Comparison of ENCODE assay signal across 8 cellular contexts in genomic region chr7:74306737-74307469, GRCh38. TPM values are rescaled to one million over a fixed set of nuclear protein-coding genes. Genes with fewer than 3 reads are reported as not detected.
A peak's percentile ranks its signal among the peaks of the same experiment; 100 is the strongest.
DNase-seq lines count a peak whose midpoint lies in the region; ATAC-seq and TF ChIP-seq lines count a peak whose summit lies in the region.

No MANE protein-coding gene starts in this region.

- H3K36me3 Mint-ChIP-seq in activated naive CD4-positive, alpha-beta T cell treated with anti-CD3 and anti-CD28 coated beads for 36 hours (ENCODE audit: low read depth): no peaks in the 10 kb centered on the region
- H3K36me3 Mint-ChIP-seq in activated T-helper 17 cell treated with anti-CD3 and anti-CD28 coated beads, Interleukin-2, amount 50 U/mL, for 72 hours (ENCODE audit: low read depth): no peaks in the 10 kb centered on the region

- H3K4me3 Mint-ChIP-seq in activated naive CD4-positive, alpha-beta T cell treated with anti-CD3 and anti-CD28 coated beads for 36 hours: no peak overlapping the region
- H3K4me3 Mint-ChIP-seq in activated T-helper 17 cell treated with anti-CD3 and anti-CD28 coated beads, Interleukin-2, amount 50 U/mL, for 72 hours: peak overlapping the region; percentile 28

- H3K4me3 ChIP-seq in heart right ventricle (peak overlapping the region in 8 of 10 donors; percentile 10 to 34 (median 22)), gastrocnemius medialis (peak overlapping the region in 3 of 4 donors; percentile 22 to 34 (median 30))

- no peaks in the 10 kb centered on the region for H3K9me3 Mint-ChIP-seq in activated naive CD4-positive, alpha-beta T cell treated with anti-CD3 and anti-CD28 coated beads for 36 hours
- H3K9me3 Mint-ChIP-seq in activated T-helper 17 cell treated with anti-CD3 and anti-CD28 coated beads, Interleukin-2, amount 50 U/mL, for 72 hours: no peaks in the 10 kb centered on the region

- H3K4me1 Mint-ChIP-seq in activated naive CD4-positive, alpha-beta T cell treated with anti-CD3 and anti-CD28 coated beads for 36 hours (ENCODE audit: low read depth): peaks cover 14% of the 10 kb centered on the region
- H3K4me1 Mint-ChIP-seq in activated T-helper 17 cell treated with anti-CD3 and anti-CD28 coated beads, Interleukin-2, amount 50 U/mL, for 72 hours: peaks cover 5% of the 10 kb centered on the region

- H3K4me1 ChIP-seq in heart right ventricle: peaks cover 12 to 34% (median 20%) of the 10 kb centered on the region in 9 donors
- peaks cover 7 to 10% of the 10 kb centered on the region in 2 donors for H3K4me1 ChIP-seq in gastrocnemius medialis

- CTCF ChIA-PET in activated naive CD4-positive, alpha-beta T cell treated with anti-CD3 and anti-CD28 coated beads for 36 hours (lab: Charles Lee): no interaction called here

- H3K27ac ChIP-seq in heart right ventricle (peak overlapping the region in 5 of 10 donors; percentile 9 to 60 (median 39)), gastrocnemius medialis (peak overlapping the region in 2 of 4 donors; percentile 29 to 39)

- H3K9me3 ChIP-seq in heart right ventricle: no peaks in the 10 kb centered on the region
- no peaks in the 10 kb centered on the region for H3K9me3 ChIP-seq in gastrocnemius medialis

- no peaks in the 10 kb centered on the region for H3K36me3 ChIP-seq in heart right ventricle
- H3K36me3 ChIP-seq in gastrocnemius medialis: no peaks in the 10 kb centered on the region

- TF ChIP-seq CTCF in heart right ventricle (IDR thresholded peaks at IDR 0.05) (no peak), gastrocnemius medialis (IDR thresholded peaks at IDR 0.05 in 4 of 5, conservative IDR thresholded peaks at IDR 0.05 in 1 of 5) (no peak)

- no peak overlapping the region for H3K27ac Mint-ChIP-seq in activated naive CD4-positive, alpha-beta T cell treated with anti-CD3 and anti-CD28 coated beads for 36 hours
- no peak overlapping the region for H3K27ac Mint-ChIP-seq in activated T-helper 17 cell treated with anti-CD3 and anti-CD28 coated beads, Interleukin-2, amount 50 U/mL, for 72 hours

- ATAC-seq in activated T-helper 17 cell treated with anti-CD3 and anti-CD28 coated beads, Interleukin-2, amount 50 U/mL, for 72 hours (replicated peaks): peak; percentile 82
- ATAC-seq in heart right ventricle: peak; percentile 61 to 91 (median 83)
- ATAC-seq in gastrocnemius medialis: peak in 1 of 2 donors; percentile 33
- no peak for ATAC-seq in GM19324 (IDR thresholded peaks at IDR 0.05; ENCODE audit: low FRiP score, unreplicated experiment)
- no peak for ATAC-seq in GM19328 (IDR thresholded peaks at IDR 0.05; ENCODE audit: unreplicated experiment)

- no peak for TF ChIP-seq POLR2A in gastrocnemius medialis (IDR thresholded peaks at IDR 0.05)

- H3K27me3 ChIP-seq in heart right ventricle (peaks cover 0 to 11% (median 0%) of the 10 kb centered on the region in 7 donors), gastrocnemius medialis (peaks cover 0 to 8% (median 3%) of the 10 kb centered on the region in 3 donors)

- intact Hi-C loops in activated naive CD4-positive, alpha-beta T cell treated with anti-CD3 and anti-CD28 coated beads for 36 hours (cut with micrococcal nuclease): no loop called here
- intact Hi-C loops in heart right ventricle (cut with DNase I): no loop called here
- intact Hi-C loops in gastrocnemius medialis (cut with DNase I; ENCODE audit: low total_unique reads): no loop called here

- peak; percentile 10 for DNase-seq in activated naive CD4-positive, alpha-beta T cell treated with anti-CD3 and anti-CD28 coated beads for 36 hours
- DNase-seq in activated naive CD4-positive, alpha-beta T cell treated with anti-CD3 and anti-CD28 coated beads, Interleukin-2, amount 50 U/mL, for 16 hours: no peak
- DNase-seq in heart right ventricle (peak; percentile 52 to 70), gastrocnemius medialis (no peak)
- no peak for DNase-seq in stimulated activated CD4-positive, alpha-beta T cell treated with anti-CD3 and anti-CD28 coated beads, Interleukin-12 subunit alpha, Interleukin-12 subunit beta, amount 100 ng/mL, for 4 hours

- H3K27me3 Mint-ChIP-seq in activated naive CD4-positive, alpha-beta T cell treated with anti-CD3 and anti-CD28 coated beads for 36 hours (ENCODE audit: low read depth): peaks cover 13% of the 10 kb centered on the region
- H3K27me3 Mint-ChIP-seq in activated T-helper 17 cell treated with anti-CD3 and anti-CD28 coated beads, Interleukin-2, amount 50 U/mL, for 72 hours: peaks cover 3% of the 10 kb centered on the region

- in situ Hi-C loops in gastrocnemius medialis (cut with MboI; ENCODE audit: low sequenced_read_pairs in 4 of 4): no loop called here

- 20 to 26% methylated on average over 20 of the region's 20 CpGs for WGBS in heart right ventricle, 2 donors

RNA-seq across cellular contexts. Expression of gene CLIP2, which starts 17.7 kb away (rescaled TPM):
- 1 to 10 TPM; 1.2 to 1.6 TPM for total RNA-seq in activated naive CD4-positive, alpha-beta T cell treated with anti-CD3 and anti-CD28 coated beads for 36 hours
- 1 to 10 TPM in 1 of 2 donors, under 1 TPM in 1; 0.93 to 1.6 TPM for total RNA-seq in activated T-helper 17 cell treated with anti-CD3 and anti-CD28 coated beads, Interleukin-2, amount 50 U/mL, for 72 hours
- 10 to 100 TPM in 1 of 10 donors, 1 to 10 TPM in 9; 5.1 to 11.3 (median 7.0) TPM for total RNA-seq in heart right ventricle
- polyA plus RNA-seq in heart right ventricle: 1 to 10 TPM; 4.5 to 6.1 TPM
- total RNA-seq in gastrocnemius medialis: 10 to 100 TPM in 1 of 4 donors, 1 to 10 TPM in 3; 2.0 to 10.0 (median 4.2) TPM

RNA-seq across cellular contexts. Expression of gene RFC2, which starts 52.7 kb away (rescaled TPM):
- 10 to 100 TPM; 91.5 to 96.0 TPM for total RNA-seq in activated naive CD4-positive, alpha-beta T cell treated with anti-CD3 and anti-CD28 coated beads for 36 hours
- 100 to 1,000 TPM in 1 of 2 donors, 10 to 100 TPM in 1; 62.2 to 100 TPM for total RNA-seq in activated T-helper 17 cell treated with anti-CD3 and anti-CD28 coated beads, Interleukin-2, amount 50 U/mL, for 72 hours
- total RNA-seq in heart right ventricle (10 to 100 TPM in 8 of 10 donors, 1 to 10 TPM in 2; 7.0 to 13.1 (median 10.7) TPM), gastrocnemius medialis (10 to 100 TPM in 3 of 4 donors, 1 to 10 TPM in 1; 8.2 to 15.2 (median 12.7) TPM)
- polyA plus RNA-seq in heart right ventricle: 10 to 100 TPM in 1 of 2 donors, 1 to 10 TPM in 1; 8.0 to 18.5 TPM

Comparison
In these comparisons a context has a peak if more than half of its experiments do, and no peak if none do; other contexts are left out.
1. DNase-seq: peak in activated naive CD4-positive, alpha-beta T cell treated with anti-CD3 and anti-CD28 coated beads for 36 hours (single experiment) and heart right ventricle (2 of 2); none in activated naive CD4-positive, alpha-beta T cell treated with anti-CD3 and anti-CD28 coated beads, Interleukin-2, amount 50 U/mL, for 16 hours (single experiment), gastrocnemius medialis (0 of 2) and stimulated activated CD4-positive, alpha-beta T cell treated with anti-CD3 and anti-CD28 coated beads, Interleukin-12 subunit alpha, Interleukin-12 subunit beta, amount 100 ng/mL, for 4 hours (single experiment).
2. ATAC-seq: peak in activated T-helper 17 cell treated with anti-CD3 and anti-CD28 coated beads, Interleukin-2, amount 50 U/mL, for 72 hours (single experiment) and heart right ventricle (8 of 8); none in GM19324 (single experiment) and GM19328 (single experiment).